In the genomic region with DNA sequence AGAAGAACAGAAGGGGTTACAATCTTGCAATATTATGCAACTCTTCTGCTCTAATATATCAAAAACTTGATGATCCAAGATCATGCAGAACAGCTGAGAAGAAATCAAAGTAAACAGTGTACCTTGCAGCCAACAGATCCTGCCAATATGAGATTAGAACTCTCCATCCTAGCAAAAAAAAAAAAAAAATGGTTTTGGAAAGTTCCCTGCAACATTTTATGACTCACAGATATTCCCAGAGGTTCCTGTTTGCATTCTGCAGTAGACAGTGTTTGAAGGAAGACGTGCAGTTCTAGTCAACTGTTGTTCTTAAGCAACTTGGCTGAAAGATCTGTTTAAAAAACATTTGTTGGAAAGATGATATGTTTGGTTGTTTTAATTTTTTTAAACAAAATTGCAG, we compare ENCODE assay signal across 14 cellular contexts.
DNase-seq lines count a peak whose midpoint lies in the region; ATAC-seq, FAIRE-seq and TF ChIP-seq lines count a peak whose summit lies in the region.
"Had no signal": no experiment of that assay in that cellular context is flagged by ENCODE, and none has a peak within 500 bp of the region (broad histone marks: within the 10 kb centered on the region; RNA-seq: fewer than 3 reads in every experiment).

No MANE protein-coding gene starts in this region.

- H3K36me3 Mint-ChIP-seq in naive thymus-derived CD4-positive, alpha-beta T cell: peaks cover 0 to 13% (median 9%) of the 10 kb centered on the region in 5 donors

- DNase-seq in AG09309 (ENCODE audit: low read depth) (peak; percentile 46), adipocyte (ENCODE audit: low read depth) (peak; percentile 91), fibroblast of the conjunctiva (ENCODE audit: low read depth) (peak; percentile 95), pancreas (no peak), NCI-H524 (lab: John Stamatoyannopoulos, UW) (no peak), posterior vena cava (ENCODE audit: low spot score) (no peak), NCI-H1436 (lab: John Stamatoyannopoulos, UW) (no peak)
- no peak for DNase-seq in naive thymus-derived CD4-positive, alpha-beta T cell
- DNase-seq: activated naive CD8-positive, alpha-beta T cell treated with anti-CD3 and anti-CD28 coated beads, Interleukin-2, amount 10 ng/mL, durations not matched to agents 7 days and 5 days; head of caudate nucleus; NCI-H2081 treated with DMSO at 0.1 percent for 48 hours; NK-92 treated with Interleukin-12 subunit alpha and Interleukin-12 subunit beta, amount 100 ng/mL, for 24 hours; SK-N-SH had no signal

- WGBS in pancreas, 2 donors: 80 to 85% methylated on average over 1 of the region's 1 CpG

- CTCF ChIA-PET in naive thymus-derived CD4-positive, alpha-beta T cell (lab: Charles Lee): no interaction called here

- H3K9ac ChIP-seq in adipocyte (ENCODE audit: low read length): peak overlapping the region; percentile 66
- H3K9ac ChIP-seq: BLaER1, SK-N-SH had no signal

- no peaks in the 10 kb centered on the region for H3K27me3 Mint-ChIP-seq in naive thymus-derived CD4-positive, alpha-beta T cell
- H3K27me3 Mint-ChIP-seq: activated naive CD8-positive, alpha-beta T cell treated with anti-CD3 and anti-CD28 coated beads, Interleukin-2, amount 10 ng/mL, durations not matched to agents 7 days and 5 days had no signal

- no peaks in the 10 kb centered on the region for H3K36me3 ChIP-seq in adipocyte (ENCODE audit: control insufficient read depth, insufficient read depth, low read length, severe bottlenecking)
- H3K36me3 ChIP-seq in pancreas: no peaks in the 10 kb centered on the region
- H3K36me3 ChIP-seq in naive thymus-derived CD4-positive, alpha-beta T cell (ENCODE audit: control insufficient read depth in 2 of 3, insufficient read depth in 3 of 3, low read length in 3 of 3): no peaks in the 10 kb centered on the region
- H3K36me3 ChIP-seq: BLaER1 had no signal

- no peaks in the 10 kb centered on the region for H3K27me3 ChIP-seq in adipocyte (replicated peaks; ENCODE audit: control insufficient read depth, insufficient read depth, low read length)
- no peaks in the 10 kb centered on the region for H3K27me3 ChIP-seq in pancreas
- no peaks in the 10 kb centered on the region for H3K27me3 ChIP-seq in naive thymus-derived CD4-positive, alpha-beta T cell (ENCODE audit: control insufficient read depth in 2 of 2, insufficient read depth in 2 of 2, low read length in 2 of 2)
- H3K27me3 ChIP-seq: BLaER1 had no signal

- peaks cover 0 to 51% (median 18%) of the 10 kb centered on the region in 11 donors for H3K9me3 Mint-ChIP-seq in naive thymus-derived CD4-positive, alpha-beta T cell

- no peak for TF ChIP-seq CTCF in AG09309 (IDR thresholded peaks at IDR 0.05; ENCODE audit: control insufficient read depth, insufficient read depth, low read depth, low read length, missing control alignments)
- TF ChIP-seq CTCF in pancreas (IDR thresholded peaks at IDR 0.05): no peak

- H3K4me3 ChIP-seq in AG09309 (ENCODE audit: control insufficient read depth, low read depth, low read length) (no peak overlapping the region), adipocyte (ENCODE audit: low read length) (peak overlapping the region; percentile 17), pancreas (no peak overlapping the region)
- no peak overlapping the region for H3K4me3 ChIP-seq in naive thymus-derived CD4-positive, alpha-beta T cell (ENCODE audit: low read length)
- H3K4me3 ChIP-seq: BLaER1 had no signal

- intact Hi-C loops in pancreas (cut with DNase I) (no loop called here), posterior vena cava (cut with DNase I) (no loop called here)
- intact Hi-C loops in naive thymus-derived CD4-positive, alpha-beta T cell (cut with micrococcal nuclease): no loop called here

- H3K27ac Mint-ChIP-seq in naive thymus-derived CD4-positive, alpha-beta T cell: no peak overlapping the region

- peak in 3 of 4 donors; percentile 37 to 48 (median 39) for ATAC-seq in pancreas
- no peak for ATAC-seq in naive thymus-derived CD4-positive, alpha-beta T cell

- no peak overlapping the region for H3K4me3 Mint-ChIP-seq in naive thymus-derived CD4-positive, alpha-beta T cell
- H3K4me3 Mint-ChIP-seq: activated naive CD8-positive, alpha-beta T cell treated with anti-CD3 and anti-CD28 coated beads, Interleukin-2, amount 10 ng/mL, durations not matched to agents 7 days and 5 days had no signal

- peaks cover 0 to 4% (median 0%) of the 10 kb centered on the region in 7 donors for H3K4me1 Mint-ChIP-seq in naive thymus-derived CD4-positive, alpha-beta T cell

- H3K27ac ChIP-seq in pancreas: no peak overlapping the region
- no peak overlapping the region for H3K27ac ChIP-seq in naive thymus-derived CD4-positive, alpha-beta T cell (ENCODE audit: low read depth, low read length)
- H3K27ac ChIP-seq: BLaER1 had no signal

- POLR2A ChIA-PET in naive thymus-derived CD4-positive, alpha-beta T cell (lab: Charles Lee): no interaction called here

- peak; percentile 90 for FAIRE-seq in pancreas (lab: Jason Lieb, UNC)

- H3K9me3 ChIP-seq in adipocyte (ENCODE audit: control insufficient read depth, low read length): peaks cover 10% of the 10 kb centered on the region
- H3K9me3 ChIP-seq in pancreas: no peaks in the 10 kb centered on the region
- peaks cover 0 to 17% (median 0%) of the 10 kb centered on the region in 3 experiments for H3K9me3 ChIP-seq in naive thymus-derived CD4-positive, alpha-beta T cell (ENCODE audit: control insufficient read depth in 2 of 3, low read length in 3 of 3)

- H3K4me1 ChIP-seq in adipocyte (ENCODE audit: control insufficient read depth, insufficient read depth, low read length) (peaks cover 25% of the 10 kb centered on the region), pancreas (no peaks in the 10 kb centered on the region)
- H3K4me1 ChIP-seq in naive thymus-derived CD4-positive, alpha-beta T cell (ENCODE audit: control insufficient read depth in 2 of 2, insufficient read depth in 2 of 2, low read length in 2 of 2): no peaks in the 10 kb centered on the region
- H3K4me1 ChIP-seq: BLaER1 had no signal

Comparison
In these comparisons a context has a peak if more than half of its experiments do, and no peak if none do; other contexts are left out.
1. DNase-seq: peak in AG09309 (single experiment), adipocyte (single experiment) and fibroblast of the conjunctiva (single experiment); none in pancreas (0 of 6), NCI-H524 (0 of 2), naive thymus-derived CD4-positive, alpha-beta T cell (0 of 9), posterior vena cava (single experiment) and NCI-H1436 (single experiment).